16 cellular contexts compared by ENCODE assay signal in genomic region chr6:491233-491632, GRCh38.
DNase-seq lines count a peak whose midpoint lies in the region; ATAC-seq and TF ChIP-seq lines count a peak whose summit lies in the region.
"Had no signal": no experiment of that assay in that cellular context is flagged by ENCODE, and none has a peak within 500 bp of the region (broad histone marks: within the 10 kb centered on the region; RNA-seq: fewer than 3 reads in every experiment).

No MANE protein-coding gene starts in this region.

- peak overlapping the region; percentile 14 to 94 (median 84) for H3K27ac Mint-ChIP-seq in CD8-positive, alpha-beta memory T cell
- peak overlapping the region; percentile 99 for H3K27ac Mint-ChIP-seq in activated T-helper 1 cell treated with anti-CD3 and anti-CD28 coated beads, Interleukin-12 subunit alpha, Interleukin-12 subunit beta, Interleukin-2, Interleukin-4 antibody, amounts not matched to agents 30 ng/mL and 10 ng/mL and 1 ng/mL, durations not matched to agents 14 hours and 24 hours and 36 hours
- peak overlapping the region in 4 of 6 donors; percentile 37 to 82 (median 64) for H3K27ac Mint-ChIP-seq in naive B cell
- H3K27ac Mint-ChIP-seq: GM23338, progenitor cell of endocrine pancreas had no signal

- peak in 3 of 5 donors; percentile 8 to 67 (median 34) for DNase-seq in CD8-positive, alpha-beta memory T cell
- DNase-seq in activated T-helper 1 cell treated with anti-CD3 and anti-CD28 coated beads, Interleukin-12 subunit alpha, Interleukin-12 subunit beta, Interleukin-2, Interleukin-4 antibody, amounts not matched to agents 30 ng/mL and 10 ng/mL and 1 ng/mL, durations not matched to agents 14 hours and 24 hours and 36 hours (ENCODE audit: low spot score) = peak; percentile 38
- DNase-seq in naive B cell = no peak
- no peak for DNase-seq in left cardiac atrium
- no peak for DNase-seq in COR-L47 (lab: John Stamatoyannopoulos, UW)
- DNase-seq in Right ventricle myocardium inferior (ENCODE audit: missing footprints) = no peak
- no peak for DNase-seq in NCI-H146 treated with DMSO at 0.1 percent for 48 hours (lab: John Stamatoyannopoulos, UW; ENCODE audit: unreplicated experiment)
- DNase-seq: Karpas-422, NCI-H146, NCI-H510A, stomach had no signal

- H3K9me3 Mint-ChIP-seq in CD8-positive, alpha-beta memory T cell = no peaks in the 10 kb centered on the region
- H3K9me3 Mint-ChIP-seq in activated T-helper 1 cell treated with anti-CD3 and anti-CD28 coated beads, Interleukin-12 subunit alpha, Interleukin-12 subunit beta, Interleukin-2, Interleukin-4 antibody, amounts not matched to agents 30 ng/mL and 10 ng/mL and 1 ng/mL, durations not matched to agents 14 hours and 24 hours and 36 hours = no peaks in the 10 kb centered on the region
- peaks cover 0 to 5% (median 0%) of the 10 kb centered on the region in 7 donors for H3K9me3 Mint-ChIP-seq in naive B cell
- H3K9me3 Mint-ChIP-seq: GM23338 had no signal

- CTCF ChIA-PET in CD8-positive, alpha-beta memory T cell (lab: Charles Lee) = interaction anchor here (1.0 to 1.4 kb wide), 2 partner anchors 12 to 103 kb away, joined by 3 read pairs; no protein-coding TSS in a partner anchor

- no peak overlapping the region for H2AFZ ChIP-seq in OCI-LY3 (ENCODE audit: low read depth, low read length)
- H2AFZ ChIP-seq: GM23338 had no signal

- H3K9me3 ChIP-seq in CD8-positive, alpha-beta memory T cell (ENCODE audit: low read length) = no peaks in the 10 kb centered on the region
- no peaks in the 10 kb centered on the region for H3K9me3 ChIP-seq in OCI-LY3 (ENCODE audit: insufficient read depth, low read length)
- H3K9me3 ChIP-seq: stomach had no signal

- POLR2A ChIA-PET in CD8-positive, alpha-beta memory T cell (lab: Charles Lee) = no interaction called here

- no peak for TF ChIP-seq CTCF in OCI-LY3 (IDR thresholded peaks at IDR 0.05; ENCODE audit: low read depth, low read length)

- intact Hi-C loops in activated T-helper 1 cell treated with anti-CD3 and anti-CD28 coated beads, Interleukin-12 subunit alpha, Interleukin-12 subunit beta, Interleukin-2, Interleukin-4 antibody, amounts not matched to agents 30 ng/mL and 10 ng/mL and 1 ng/mL, durations not matched to agents 14 hours and 24 hours and 36 hours (cut with micrococcal nuclease) = loop anchor here (1.0 to 2.0 kb wide), 4 partner anchors 67 to 302 kb away; partner anchors contain the start of gene DUSP22
- intact Hi-C loops in left cardiac atrium (cut with DNase I) (no loop called here), Right ventricle myocardium inferior (cut with DNase I) (no loop called here)

- H3K36me3 Mint-ChIP-seq in CD8-positive, alpha-beta memory T cell = peaks cover 9 to 28% (median 13%) of the 10 kb centered on the region in 3 donors
- peaks cover 41% of the 10 kb centered on the region for H3K36me3 Mint-ChIP-seq in activated T-helper 1 cell treated with anti-CD3 and anti-CD28 coated beads, Interleukin-12 subunit alpha, Interleukin-12 subunit beta, Interleukin-2, Interleukin-4 antibody, amounts not matched to agents 30 ng/mL and 10 ng/mL and 1 ng/mL, durations not matched to agents 14 hours and 24 hours and 36 hours (ENCODE audit: low read depth)
- H3K36me3 Mint-ChIP-seq in naive B cell = peaks cover 0 to 19% of the 10 kb centered on the region in 2 donors

- peak overlapping the region; percentile 75 for H3K9ac ChIP-seq in OCI-LY3 (ENCODE audit: low read length)

- no peak overlapping the region for H3K27ac ChIP-seq in CD8-positive, alpha-beta memory T cell (ENCODE audit: low read depth, low read length)
- peak overlapping the region; percentile 100 for H3K27ac ChIP-seq in OCI-LY3 (ENCODE audit: low read length)
- H3K27ac ChIP-seq: C4-2B, stomach had no signal

- peak overlapping the region; percentile 52 for H3K4me2 ChIP-seq in OCI-LY3 (ENCODE audit: low read length)
- H3K4me2 ChIP-seq: GM23338 had no signal

- H3K27me3 Mint-ChIP-seq in CD8-positive, alpha-beta memory T cell = no peaks in the 10 kb centered on the region
- H3K27me3 Mint-ChIP-seq in activated T-helper 1 cell treated with anti-CD3 and anti-CD28 coated beads, Interleukin-12 subunit alpha, Interleukin-12 subunit beta, Interleukin-2, Interleukin-4 antibody, amounts not matched to agents 30 ng/mL and 10 ng/mL and 1 ng/mL, durations not matched to agents 14 hours and 24 hours and 36 hours (ENCODE audit: insufficient read depth) = no peaks in the 10 kb centered on the region
- H3K27me3 Mint-ChIP-seq in naive B cell = no peaks in the 10 kb centered on the region
- H3K27me3 Mint-ChIP-seq: progenitor cell of endocrine pancreas had no signal

- peaks cover 8% of the 10 kb centered on the region for H3K36me3 ChIP-seq in CD8-positive, alpha-beta memory T cell (ENCODE audit: insufficient read depth, low read length)
- H3K36me3 ChIP-seq in OCI-LY3 (replicated peaks; ENCODE audit: low read depth, low read length) = peaks cover 38% of the 10 kb centered on the region

- no peaks in the 10 kb centered on the region for H4K20me1 ChIP-seq in OCI-LY3 (ENCODE audit: insufficient read depth, low read length)

- H3K4me3 Mint-ChIP-seq in CD8-positive, alpha-beta memory T cell = peak overlapping the region; percentile 10 to 75 (median 69)
- H3K4me3 Mint-ChIP-seq in activated T-helper 1 cell treated with anti-CD3 and anti-CD28 coated beads, Interleukin-12 subunit alpha, Interleukin-12 subunit beta, Interleukin-2, Interleukin-4 antibody, amounts not matched to agents 30 ng/mL and 10 ng/mL and 1 ng/mL, durations not matched to agents 14 hours and 24 hours and 36 hours = peak overlapping the region; percentile 62
- H3K4me3 Mint-ChIP-seq in naive B cell = peak overlapping the region in 2 of 8 donors; percentile 35 to 59
- H3K4me3 Mint-ChIP-seq: GM23338 had no signal

- no peaks in the 10 kb centered on the region for H3K27me3 ChIP-seq in CD8-positive, alpha-beta memory T cell (ENCODE audit: insufficient read depth, low read length, poor library complexity, severe bottlenecking)
- no peaks in the 10 kb centered on the region for H3K27me3 ChIP-seq in OCI-LY3 (ENCODE audit: low read depth, low read length)
- H3K27me3 ChIP-seq: stomach had no signal

- ATAC-seq in naive B cell (ENCODE audit: low read depth in 2 of 2) (no peak), left cardiac atrium (no peak), Right ventricle myocardium inferior (no peak)
- ATAC-seq: GM23338, Panc1 had no signal

- H3K79me2 ChIP-seq in OCI-LY3 (ENCODE audit: low read length) = peaks cover 21% of the 10 kb centered on the region

- H3K4me3 ChIP-seq in CD8-positive, alpha-beta memory T cell (ENCODE audit: low read length) = no peak overlapping the region
- no peak overlapping the region for H3K4me3 ChIP-seq in OCI-LY3 (ENCODE audit: low read length)
- H3K4me3 ChIP-seq: GM23338, stomach had no signal

- H3K4me1 ChIP-seq in CD8-positive, alpha-beta memory T cell (ENCODE audit: insufficient read depth, low read length) = peaks cover 66% of the 10 kb centered on the region
- H3K4me1 ChIP-seq in OCI-LY3 (ENCODE audit: low read length) = peaks cover 88% of the 10 kb centered on the region
- H3K4me1 ChIP-seq: stomach had no signal

- H3K4me1 Mint-ChIP-seq in CD8-positive, alpha-beta memory T cell = peaks cover 66 to 78% (median 77%) of the 10 kb centered on the region in 3 donors
- peaks cover 82% of the 10 kb centered on the region for H3K4me1 Mint-ChIP-seq in activated T-helper 1 cell treated with anti-CD3 and anti-CD28 coated beads, Interleukin-12 subunit alpha, Interleukin-12 subunit beta, Interleukin-2, Interleukin-4 antibody, amounts not matched to agents 30 ng/mL and 10 ng/mL and 1 ng/mL, durations not matched to agents 14 hours and 24 hours and 36 hours (ENCODE audit: low read depth)
- H3K4me1 Mint-ChIP-seq in naive B cell = peaks cover 28 to 50% (median 39%) of the 10 kb centered on the region in 3 donors
- H3K4me1 Mint-ChIP-seq: GM23338 had no signal

Comparison
In these comparisons a context has a peak if more than half of its experiments do, and no peak if none do; other contexts are left out.
1. DNase-seq: peak in CD8-positive, alpha-beta memory T cell (3 of 5) and activated T-helper 1 cell treated with anti-CD3 and anti-CD28 coated beads, Interleukin-12 subunit alpha, Interleukin-12 subunit beta, Interleukin-2, Interleukin-4 antibody, amounts not matched to agents 30 ng/mL and 10 ng/mL and 1 ng/mL, durations not matched to agents 14 hours and 24 hours and 36 hours (single experiment); none in naive B cell (single experiment), left cardiac atrium (single experiment), COR-L47 (single experiment), Right ventricle myocardium inferior (single experiment) and NCI-H146 treated with DMSO at 0.1 percent for 48 hours (single experiment).
2. Peak in every context shown above with its lines, with median percentiles within 50 percentile points of each other: H3K27ac Mint-ChIP-seq.